ENCODE assay signal across 1 cellular context in genomic region chr1:230157409-230158390, GRCh38.
TF ChIP-seq lines count a peak whose summit lies in the region.

No MANE protein-coding gene starts in this region.

TF ChIP-seq in HepG2, 621 proteins besides CTCF, POLR2A, EP300 and RAD21 (continued from another document and continues in another):
- TF ChIP-seq FOXP4 (CRISPR knock-in tag; IDR thresholded peaks at IDR 0.05) (peak; percentile 82; the same call in 1 of the 2 replicates), RARA (CRISPR knock-in tag; IDR thresholded peaks at IDR 0.05) (peak; percentile 56; the same call in 1 of the 2 replicates), MYC (CRISPR knock-in tag; IDR thresholded peaks at IDR 0.05; ENCODE audit: borderline replicate concordance) (0 out of 2 replicates have a peak, but pooled peaks have one; percentile 22), AHDC1 (CRISPR knock-in tag; IDR thresholded peaks at IDR 0.05; ENCODE audit: borderline replicate concordance) (no peak), ZNF605 (CRISPR knock-in tag; IDR thresholded peaks at IDR 0.05) (no peak), ZNF556 (CRISPR knock-in tag; IDR thresholded peaks at IDR 0.05; ENCODE audit: borderline replicate concordance) (0 out of 2 replicates have a peak, but pooled peaks have one; percentile 16), FOSL2 (CRISPR knock-in tag; IDR thresholded peaks at IDR 0.05) (peak; percentile 49), ZNF552 (CRISPR knock-in tag; IDR thresholded peaks at IDR 0.05; ENCODE audit: borderline replicate concordance) (no peak), ZBTB20 (CRISPR knock-in tag; IDR thresholded peaks at IDR 0.05; ENCODE audit: borderline replicate concordance, low read depth) (peak; percentile 34; the same call in 1 of the 2 replicates), JUND (CRISPR knock-in tag; IDR thresholded peaks at IDR 0.05) (0 out of 2 replicates have a peak, but pooled peaks have one; percentile 25), ZBTB33 (CRISPR knock-in tag; IDR thresholded peaks at IDR 0.05) (peak; percentile 69; the same call in 1 of the 2 replicates), FOXA3 (CRISPR knock-in tag; IDR thresholded peaks at IDR 0.05) (peak; percentile 19; the same call in 1 of the 2 replicates), BHLHE40 (IDR thresholded peaks at IDR 0.05; ENCODE audit: low read length) (0 out of 2 replicates have a peak, but pooled peaks have one; percentile 29), ADNP (CRISPR knock-in tag; IDR thresholded peaks at IDR 0.05) (no peak), ZSCAN29 (CRISPR knock-in tag; conservative IDR thresholded peaks at IDR 0.05) (0 out of 2 replicates have a peak, but pooled peaks have one; percentile 4), CREM (IDR thresholded peaks at IDR 0.05) (peak; percentile 22; the same call in 1 of the 2 replicates), CREM (CRISPR knock-in tag; IDR thresholded peaks at IDR 0.05) (no peak), NR2F6 (IDR thresholded peaks at IDR 0.05) (0 out of 2 replicates have a peak, but pooled peaks have one; percentile 39), NR2F6 (CRISPR knock-in tag; IDR thresholded peaks at IDR 0.05) (no peak), ZNF639 (CRISPR knock-in tag; conservative IDR thresholded peaks at IDR 0.05) (no peak), CEBPB (IDR thresholded peaks at IDR 0.05; ENCODE audit: borderline replicate concordance, low read depth, low read length) (no peak), ZFX (CRISPR knock-in tag; IDR thresholded peaks at IDR 0.05; ENCODE audit: low read depth) (peak; percentile 31; the same call in 1 of the 2 replicates), ZC3H13 (CRISPR knock-in tag; IDR thresholded peaks at IDR 0.05) (no peak), TAF1 (CRISPR knock-in tag; IDR thresholded peaks at IDR 0.05) (no peak), CREB1 (IDR thresholded peaks at IDR 0.05) (no peak), CREB1 (CRISPR knock-in tag; IDR thresholded peaks at IDR 0.05) (no peak), PPARG (CRISPR knock-in tag; conservative IDR thresholded peaks at IDR 0.05) (0 out of 2 replicates have a peak, but pooled peaks have one; percentile 47), SMAD9 (CRISPR knock-in tag; IDR thresholded peaks at IDR 0.05) (no peak), ZBTB40 (IDR thresholded peaks at IDR 0.05) (no peak), ZBTB40 (CRISPR knock-in tag; IDR thresholded peaks at IDR 0.05) (0 out of 2 replicates have a peak, but pooled peaks have one; percentile 7), SOX5 (CRISPR knock-in tag; IDR thresholded peaks at IDR 0.05; ENCODE audit: borderline replicate concordance) (peak; percentile 54; the same call in 1 of the 2 replicates), HIVEP1 (CRISPR knock-in tag; IDR thresholded peaks at IDR 0.05) (no peak), ZBTB38 (CRISPR knock-in tag; IDR thresholded peaks at IDR 0.05) (no peak), SRSF9 (IDR thresholded peaks at IDR 0.05; ENCODE audit: borderline replicate concordance, insufficient read depth, low read depth, low read length, poor library complexity, severe bottlenecking) (no peak), ZBTB37 (CRISPR knock-in tag; IDR thresholded peaks at IDR 0.05) (no peak; the same call in 1 of the 2 replicates), HINFP (CRISPR knock-in tag; IDR thresholded peaks at IDR 0.05; ENCODE audit: low read depth) (no peak), ASH2L (IDR thresholded peaks at IDR 0.05; ENCODE audit: insufficient read length, low read depth, low read length) (peak; percentile 4)
